8 cellular contexts compared by ENCODE assay signal in genomic region chr10:73940634-73941221, GRCh38. TPM values are rescaled to one million over a fixed set of nuclear protein-coding genes. Genes with fewer than 3 reads are reported as not detected.
DNase-seq lines count a peak whose midpoint lies in the region; ATAC-seq, FAIRE-seq and TF ChIP-seq lines count a peak whose summit lies in the region.

No MANE protein-coding gene starts in this region.

- H3K9me3 Mint-ChIP-seq in activated T-cell treated with anti-CD3 and anti-CD28 coated beads, Interleukin-2, amount 50 U/mL, for 24 hours, result no peaks in the 10 kb centered on the region
- H3K9me3 Mint-ChIP-seq in naive thymus-derived CD8-positive, alpha-beta T cell, result no peaks in the 10 kb centered on the region

- H3K79me2 ChIP-seq in OCI-LY7 (ENCODE audit: insufficient read depth, low read depth, low read length), result no peaks in the 10 kb centered on the region

- H3K36me3 ChIP-seq in OCI-LY7 (ENCODE audit: insufficient read depth, low read length), result no peaks in the 10 kb centered on the region
- H3K36me3 ChIP-seq in esophagus muscularis mucosa, result no peaks in the 10 kb centered on the region

- no peak overlapping the region; the same call in 1 of the 2 replicates for H3K4me2 ChIP-seq in OCI-LY7 (ENCODE audit: low read length)

- intact Hi-C loops in OCI-LY7 (cut with micrococcal nuclease; ENCODE audit: unreplicated experiment) (loop anchor here (1.0 kb wide), 2 partner anchors 54 to 91 kb away; no protein-coding TSS in a partner anchor), esophagus muscularis mucosa (cut with DNase I) (loop anchor here (1.0 to 10.0 kb wide), 2 partner anchors 54 to 144 kb away; no protein-coding TSS in a partner anchor)

- 7% methylated on average over 27 of the region's 28 CpGs for WGBS in esophagus muscularis mucosa

- no peak overlapping the region for H2AFZ ChIP-seq in OCI-LY7 (ENCODE audit: low read length)

- H3K4me3 ChIP-seq in OCI-LY7 (ENCODE audit: low read depth, low read length, poor library complexity, severe bottlenecking) (no peak overlapping the region), esophagus muscularis mucosa (peak overlapping the region; percentile 7 to 23 (median 22))

- H3K27me3 Mint-ChIP-seq in activated T-cell treated with anti-CD3 and anti-CD28 coated beads, Interleukin-2, amount 50 U/mL, for 24 hours, result no peaks in the 10 kb centered on the region
- H3K27me3 Mint-ChIP-seq in naive thymus-derived CD8-positive, alpha-beta T cell, result peaks cover 1 to 18% (median 4%) of the 10 kb centered on the region in 5 donors

- H3K27ac Mint-ChIP-seq in activated T-cell treated with anti-CD3 and anti-CD28 coated beads, Interleukin-2, amount 50 U/mL, for 24 hours, result peak overlapping the region; percentile 73
- H3K27ac Mint-ChIP-seq in naive thymus-derived CD8-positive, alpha-beta T cell, result peak overlapping the region in 2 of 10 donors; percentile 29 to 38

- TF ChIP-seq EP300 in esophagus muscularis mucosa (IDR thresholded peaks at IDR 0.05), result no peak

- H3K9me3 ChIP-seq in OCI-LY7 (ENCODE audit: low read length) (no peaks in the 10 kb centered on the region), esophagus muscularis mucosa (no peaks in the 10 kb centered on the region)

- peak overlapping the region; percentile 39 for H3K4me3 Mint-ChIP-seq in activated T-cell treated with anti-CD3 and anti-CD28 coated beads, Interleukin-2, amount 50 U/mL, for 24 hours
- peak overlapping the region; percentile 17 to 65 (median 38) for H3K4me3 Mint-ChIP-seq in naive thymus-derived CD8-positive, alpha-beta T cell

- TF ChIP-seq CTCF in OCI-LY7 (conservative IDR thresholded peaks at IDR 0.05; ENCODE audit: low read length) (peak; percentile 91), esophagus muscularis mucosa (IDR thresholded peaks at IDR 0.05) (peak in 2 of 3 experiments; percentile 88 to 96)

- H3K9me2 ChIP-seq in OCI-LY7 (ENCODE audit: insufficient read depth, low read length), result no peaks in the 10 kb centered on the region

- no TSS peak for BruUV-seq in OCI-LY7 (replicated peaks; lab: Mats Ljungman, UMichigan)

- H4K20me1 ChIP-seq in OCI-LY7 (ENCODE audit: insufficient read depth, low read length), result no peaks in the 10 kb centered on the region

- POLR2A ChIA-PET in OCI-LY7 (lab: Charles Lee), result interaction anchor here (0.7 to 1.5 kb wide), 5 partner anchors 33 to 55 kb away, joined by 3 to 5 read pairs (median 4); no protein-coding TSS in a partner anchor
- POLR2A ChIA-PET in naive thymus-derived CD8-positive, alpha-beta T cell (lab: Charles Lee), result interaction anchor here (0.6 to 1.9 kb wide), 7 partner anchors 16 to 77 kb away, joined by 3 to 6 read pairs (median 5); no protein-coding TSS in a partner anchor

- TF ChIP-seq POLR2A in GM12892 (IDR thresholded peaks at IDR 0.05; ENCODE audit: low read depth, low read length), result no peak
- no peak for TF ChIP-seq POLR2A in esophagus muscularis mucosa (IDR thresholded peaks at IDR 0.05; ENCODE audit: low read depth)

- FAIRE-seq in GM12892 (lab: Jason Lieb, UNC), result peak; percentile 50

- H3K36me3 Mint-ChIP-seq in activated T-cell treated with anti-CD3 and anti-CD28 coated beads, Interleukin-2, amount 50 U/mL, for 24 hours (ENCODE audit: low read depth), result no peaks in the 10 kb centered on the region
- no peaks in the 10 kb centered on the region for H3K36me3 Mint-ChIP-seq in naive thymus-derived CD8-positive, alpha-beta T cell

- H3K4me1 Mint-ChIP-seq in activated T-cell treated with anti-CD3 and anti-CD28 coated beads, Interleukin-2, amount 50 U/mL, for 24 hours (ENCODE audit: low read depth), result peaks cover 4% of the 10 kb centered on the region
- H3K4me1 Mint-ChIP-seq in naive thymus-derived CD8-positive, alpha-beta T cell, result peaks cover 4 to 9% (median 7%) of the 10 kb centered on the region in 4 donors

- no peaks in the 10 kb centered on the region for H3K27me3 ChIP-seq in esophagus muscularis mucosa

- DNase-seq in GM12892 (ENCODE audit: insufficient read length) (peak; percentile 83), OCI-LY7 (ENCODE audit: low spot score) (peak; percentile 62), esophagus muscularis mucosa (ENCODE audit: extremely low spot score) (peak; percentile 94), NCI-H510A treated with DMSO at 0.1 percent for 48 hours (lab: John Stamatoyannopoulos, UW) (no peak)
- peak; percentile 91 for DNase-seq in activated T-cell treated with anti-CD3 and anti-CD28 coated beads, Interleukin-2, amount 50 U/mL, for 24 hours
- DNase-seq in naive thymus-derived CD8-positive, alpha-beta T cell, result peak; percentile 66 to 89 (median 78)
- peak; percentile 57 to 68 for DNase-seq in stimulated activated CD8-positive, alpha-beta memory T cell treated with anti-CD3 and anti-CD28 coated beads, Interleukin-7, amount 100 ng/mL, for 48 hours (ENCODE audit: extremely low read depth in 1 of 2, low read depth in 1 of 2)

- H3K4me1 ChIP-seq in OCI-LY7 (ENCODE audit: insufficient read depth, low read length, poor library complexity, severe bottlenecking), result no peaks in the 10 kb centered on the region
- H3K4me1 ChIP-seq in esophagus muscularis mucosa, result peaks cover 17 to 28% (median 27%) of the 10 kb centered on the region in 4 donors

- CTCF ChIA-PET in OCI-LY7 (lab: Charles Lee; ENCODE audit: unreplicated experiment), result interaction anchor here (0.5 to 1.7 kb wide), 7 partner anchors 13 to 61 kb away, joined by 3 to 7 read pairs (median 3); no protein-coding TSS in a partner anchor

- peak; percentile 73 for ATAC-seq in HG02981 (IDR thresholded peaks at IDR 0.05; ENCODE audit: unreplicated experiment)
- ATAC-seq in naive thymus-derived CD8-positive, alpha-beta T cell, result peak; percentile 99 to 100

- H3K27ac ChIP-seq in OCI-LY7 (ENCODE audit: low read depth, low read length, poor library complexity, severe bottlenecking) (no peak overlapping the region), esophagus muscularis mucosa (replicated peaks in 1 of 4) (peak overlapping the region in 3 of 4 donors; percentile 53 to 61 (median 58))

RNA-seq across cellular contexts. Expression of gene PLAU, which starts 29.8 kb away (rescaled TPM):
- 4.9 TPM for polyA plus RNA-seq in GM12892 (2012; ENCODE audit: missing spikeins)
- total RNA-seq in OCI-LY7 (2014; rRNA removed; shearing (Covaris generic)), result 2.0 and 5.2 TPM in 2 replicates
- 0.74 and 0.85 TPM in 2 replicates for total RNA-seq in OCI-LY7 (2022)
- 10 to 100 TPM in 1 of 4 donors, 1 to 10 TPM in 3; 4.2 to 38.3 (median 6.9) TPM for total RNA-seq in esophagus muscularis mucosa
- under 1 TPM; 0.26 to 0.30 TPM for total RNA-seq in naive thymus-derived CD8-positive, alpha-beta T cell
- not detected for polyA plus RNA-seq in naive thymus-derived CD8-positive, alpha-beta T cell

RNA-seq across cellular contexts. Expression of gene VCL, which starts 57.2 kb away (rescaled TPM):
- polyA plus RNA-seq in GM12892 (2012; ENCODE audit: missing spikeins), result 14.2 TPM
- total RNA-seq in OCI-LY7 (2014; rRNA removed; shearing (Covaris generic)), result 19.1 and 24.9 TPM in 2 replicates
- total RNA-seq in OCI-LY7 (2022), result 55.5 and 64.5 TPM in 2 replicates
- 100 to 1,000 TPM; 412 to 555 (median 448) TPM for total RNA-seq in esophagus muscularis mucosa
- total RNA-seq in naive thymus-derived CD8-positive, alpha-beta T cell, result 1 to 10 TPM; 5.0 to 5.9 TPM
- 10 to 100 TPM in 1 of 3 donors, 1 to 10 TPM in 2; 7.8 to 21.2 (median 9.0) TPM for polyA plus RNA-seq in naive thymus-derived CD8-positive, alpha-beta T cell

Comparison
In these comparisons a context has a peak if more than half of its experiments do, and no peak if none do; other contexts are left out.
1. RNA of gene VCL, which starts 57.2 kb away (total RNA-seq): 412 to 555 TPM in esophagus muscularis mucosa; 19.1 to 64.5 TPM in OCI-LY7 and 5.0 to 5.9 TPM in naive thymus-derived CD8-positive, alpha-beta T cell; every median in the first group is over 4 times any median in the second.